Comparison of ENCODE assay signal across 17 cellular contexts in the genomic region with DNA sequence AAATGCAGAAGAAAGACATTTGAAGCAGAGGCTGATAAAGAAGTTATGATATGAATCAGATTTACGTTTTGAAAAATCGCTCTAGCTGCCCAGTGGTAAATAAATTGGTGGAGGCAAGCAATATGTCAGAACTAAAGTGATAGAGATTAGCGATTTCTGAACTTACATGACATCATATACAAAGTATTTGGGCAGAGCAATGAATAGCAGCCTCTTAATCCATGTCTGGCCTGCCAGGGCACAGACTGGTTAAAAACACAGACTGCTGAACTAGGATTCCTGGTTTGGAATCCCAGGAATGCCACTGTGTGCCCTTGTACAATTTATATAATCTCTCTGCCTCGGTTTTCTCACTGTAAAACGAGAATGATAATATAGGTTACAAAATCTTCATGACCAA.
DNase-seq lines count a peak whose midpoint lies in the region; ATAC-seq and TF ChIP-seq lines count a peak whose summit lies in the region.
"Had no signal": no experiment of that assay in that cellular context is flagged by ENCODE, and none has a peak within 500 bp of the region (broad histone marks: within the 10 kb centered on the region; RNA-seq: fewer than 3 reads in every experiment).

No MANE protein-coding gene starts in this region.

- intact Hi-C loops in sciatic nerve (cut with DNase I): no loop called here

- no peaks in the 10 kb centered on the region for H3K36me3 ChIP-seq in RWPE2 (ENCODE audit: low read depth)
- no peaks in the 10 kb centered on the region for H3K36me3 ChIP-seq in gastroesophageal sphincter
- H3K36me3 ChIP-seq: BLaER1 treated with 17β-estradiol and CSF1 and Interleukin-3, amounts not matched to agents 10 nM and 100 nM; prostate gland had no signal

- peak; percentile 58 for ATAC-seq in HG02610 (IDR thresholded peaks at IDR 0.05; ENCODE audit: unreplicated experiment)
- peak; percentile 97 for ATAC-seq in RWPE2 (ENCODE audit: low read depth)
- no peak for ATAC-seq in sciatic nerve
- no peak for ATAC-seq in gastroesophageal sphincter

- H3K9me3 ChIP-seq in RWPE2 (ENCODE audit: severe bottlenecking) (peaks cover 2% of the 10 kb centered on the region), gastroesophageal sphincter (no peaks in the 10 kb centered on the region)
- H3K9me3 ChIP-seq: prostate gland had no signal

- H3K27me3 ChIP-seq in RWPE2 (ENCODE audit: insufficient read depth, poor library complexity, severe bottlenecking) (no peaks in the 10 kb centered on the region), gastroesophageal sphincter (no peaks in the 10 kb centered on the region)
- H3K27me3 ChIP-seq: BLaER1 treated with 17β-estradiol and CSF1 and Interleukin-3, amounts not matched to agents 10 nM and 100 nM had no signal

- no peak for TF ChIP-seq EP300 in gastroesophageal sphincter (IDR thresholded peaks at IDR 0.05)

- no peaks in the 10 kb centered on the region for H3K4me1 ChIP-seq in RWPE2 (ENCODE audit: insufficient read depth, poor library complexity, severe bottlenecking)
- peaks cover 0 to 7% (median 0%) of the 10 kb centered on the region in 3 donors for H3K4me1 ChIP-seq in gastroesophageal sphincter
- H3K4me1 ChIP-seq: prostate gland had no signal

- WGBS in gastroesophageal sphincter (ENCODE audit: low coverage in 1 of 2), 2 donors: 35 to 46% methylated on average over 5 of the region's 5 CpGs

- no peak for TF ChIP-seq POLR2A in gastroesophageal sphincter (IDR thresholded peaks at IDR 0.05)

- peak overlapping the region; percentile 55 for H3K27ac ChIP-seq in RWPE2 (ENCODE audit: poor library complexity, severe bottlenecking)
- no peak overlapping the region for H3K27ac ChIP-seq in gastroesophageal sphincter
- H3K27ac ChIP-seq: prostate gland had no signal

- no peak overlapping the region for H3K4me3 ChIP-seq in RWPE2 (ENCODE audit: severe bottlenecking)
- no peak overlapping the region for H3K4me3 ChIP-seq in fibroblast of villous mesenchyme (ENCODE audit: low read depth, low read length)
- H3K4me3 ChIP-seq in retinal pigment epithelial cell (ENCODE audit: low read length): no peak overlapping the region
- H3K4me3 ChIP-seq in gastroesophageal sphincter: no peak overlapping the region
- H3K4me3 ChIP-seq: BLaER1 treated with 17β-estradiol and CSF1 and Interleukin-3, amounts not matched to agents 10 nM and 100 nM; prostate gland had no signal

- no peak for DNase-seq in RWPE2 (ENCODE audit: low spot score)
- DNase-seq in fibroblast of villous mesenchyme (ENCODE audit: low read depth): peak; percentile 2
- peak; percentile 97 for DNase-seq in retinal pigment epithelial cell (ENCODE audit: low read depth)
- DNase-seq in activated CD4-positive, alpha-beta T cell treated with anti-CD3 and anti-CD28 coated beads for 1 hour: no peak
- no peak for DNase-seq in sciatic nerve (ENCODE audit: low spot score)
- DNase-seq: activated effector memory CD4-positive, alpha-beta T cell treated with Interleukin-2 at 50 U/mL for 16 hours; aorta; DMS53; Kasumi-1; naive B cell; NCI-H1694; NCI-H510A treated with DMSO at 0.1 percent for 48 hours; OCI-M1 had no signal

- TF ChIP-seq CTCF in RWPE2 (IDR thresholded peaks at IDR 0.05; ENCODE audit: poor library complexity, severe bottlenecking) (no peak), fibroblast of villous mesenchyme (IDR thresholded peaks at IDR 0.05; ENCODE audit: insufficient read depth, low read depth, low read length) (no peak), retinal pigment epithelial cell (conservative IDR thresholded peaks at IDR 0.05; ENCODE audit: low read depth, low read length) (no peak), gastroesophageal sphincter (IDR thresholded peaks at IDR 0.05) (no peak)

Comparison
In these comparisons a context has a peak if more than half of its experiments do, and no peak if none do; other contexts are left out.
1. ATAC-seq: peak in HG02610 (single experiment) and RWPE2 (single experiment); none in sciatic nerve (single experiment) and gastroesophageal sphincter (single experiment).
2. DNase-seq: peak in fibroblast of villous mesenchyme (single experiment) and retinal pigment epithelial cell (single experiment); none in RWPE2 (single experiment), activated CD4-positive, alpha-beta T cell treated with anti-CD3 and anti-CD28 coated beads for 1 hour (single experiment) and sciatic nerve (single experiment).